9 cellular contexts compared by ENCODE assay signal in genomic region chr3:12750658-12751071, GRCh38. TPM values are rescaled to one million over a fixed set of nuclear protein-coding genes. Genes with fewer than 3 reads are reported as not detected.
A peak's percentile ranks its signal among the peaks of the same experiment; 100 is the strongest.
DNase-seq lines count a peak whose midpoint lies in the region; ATAC-seq, FAIRE-seq and TF ChIP-seq lines count a peak whose summit lies in the region.
"Had no signal": no experiment of that assay in that cellular context is flagged by ENCODE, and none has a peak within 500 bp of the region (broad histone marks: within the 10 kb centered on the region; RNA-seq: fewer than 3 reads in every experiment).

No MANE protein-coding gene starts in this region.

- TF ChIP-seq CTCF in bronchial epithelial cell (IDR thresholded peaks at IDR 0.05; ENCODE audit: insufficient read depth, low read length, severe bottlenecking) (no peak), colonic mucosa (IDR thresholded peaks at IDR 0.05) (no peak)

- H3K27ac ChIP-seq in colonic mucosa = no peak overlapping the region

- H3K9ac ChIP-seq in colonic mucosa (ENCODE audit: low read depth in 2 of 2, low read length in 2 of 2) = no peak overlapping the region

- H3K4me1 ChIP-seq in colonic mucosa = no peaks in the 10 kb centered on the region

- H3K4me3 ChIP-seq in MG63 (no peak overlapping the region), bronchial epithelial cell (ENCODE audit: low read depth, low read length) (no peak overlapping the region), colonic mucosa (no peak overlapping the region)

- no peaks in the 10 kb centered on the region for H3K27me3 ChIP-seq in MG63
- no peaks in the 10 kb centered on the region for H3K27me3 ChIP-seq in bronchial epithelial cell (ENCODE audit: control insufficient read depth, insufficient read depth, low read length)
- H3K27me3 ChIP-seq in colonic mucosa = no peaks in the 10 kb centered on the region

- no peak for FAIRE-seq in bronchial epithelial cell (lab: Jason Lieb, UNC)
- FAIRE-seq: islet of Langerhans had no signal

- no peaks in the 10 kb centered on the region for H3K36me3 ChIP-seq in MG63
- peaks cover 26% of the 10 kb centered on the region for H3K36me3 ChIP-seq in bronchial epithelial cell (ENCODE audit: control insufficient read depth, insufficient read depth, low read length)
- H3K36me3 ChIP-seq in colonic mucosa = no peaks in the 10 kb centered on the region

- ATAC-seq in GM19351 (IDR thresholded peaks at IDR 0.05; ENCODE audit: unreplicated experiment) (peak; percentile 55), GM21515 (IDR thresholded peaks at IDR 0.05; ENCODE audit: unreplicated experiment) (no peak)

- DNase-seq in MG63 (peak; percentile 71), bronchial epithelial cell (ENCODE audit: low read depth) (peak; percentile 50), colonic mucosa (no peak), NCI-H128 (lab: John Stamatoyannopoulos, UW; ENCODE audit: unreplicated experiment) (no peak), NCI-H526 (lab: John Stamatoyannopoulos, UW) (no peak)
- peak; percentile 29 for DNase-seq in stimulated activated CD4-positive, alpha-beta T cell treated with anti-CD3 and anti-CD28 coated beads, Interleukin-4, amount 100 ng/mL, for 24 hours

- no peaks in the 10 kb centered on the region for H3K9me3 ChIP-seq in MG63
- H3K9me3 ChIP-seq in colonic mucosa = no peaks in the 10 kb centered on the region

- intact Hi-C loops in colonic mucosa (cut with DNase I) = no loop called here

RNA-seq across cellular contexts. Expression of gene TMEM40, which starts 8.4 kb away (rescaled TPM):
- total RNA-seq in MG63 (2014; rRNA removed; shearing (Covaris generic); ENCODE audit: low replicate concordance) = not detected in 2 replicates
- total RNA-seq in bronchial epithelial cell = 19.0 and 43.8 TPM in 2 replicates
- total RNA-seq in colonic mucosa = not detected

RNA-seq across cellular contexts. Expression of gene CAND2, which starts 45.8 kb away (rescaled TPM):
- 0.23 TPM in 1 of 2 replicates, not detected in the other for total RNA-seq in MG63 (2014; rRNA removed; shearing (Covaris generic); ENCODE audit: low replicate concordance)
- total RNA-seq in bronchial epithelial cell (0.77 and 1.3 TPM in 2 replicates), colonic mucosa (1 to 10 TPM in 1 of 2 donors, under 1 TPM in 1; 0.72 to 2.2 TPM)

Comparison
In these comparisons a context has a peak if more than half of its experiments do, and no peak if none do; other contexts are left out.
1. DNase-seq: peak in MG63 (single experiment), bronchial epithelial cell (single experiment) and stimulated activated CD4-positive, alpha-beta T cell treated with anti-CD3 and anti-CD28 coated beads, Interleukin-4, amount 100 ng/mL, for 24 hours (single experiment); none in colonic mucosa (single experiment), NCI-H128 (single experiment) and NCI-H526 (0 of 2).
2. RNA of gene TMEM40, which starts 8.4 kb away (total RNA-seq): 19.0 to 43.8 TPM in bronchial epithelial cell; not detected in MG63 and not detected in colonic mucosa; every median in the first group is over 10 times any median in the second.